Comparison of ENCODE assay signal across 18 cellular contexts in the genomic region with DNA sequence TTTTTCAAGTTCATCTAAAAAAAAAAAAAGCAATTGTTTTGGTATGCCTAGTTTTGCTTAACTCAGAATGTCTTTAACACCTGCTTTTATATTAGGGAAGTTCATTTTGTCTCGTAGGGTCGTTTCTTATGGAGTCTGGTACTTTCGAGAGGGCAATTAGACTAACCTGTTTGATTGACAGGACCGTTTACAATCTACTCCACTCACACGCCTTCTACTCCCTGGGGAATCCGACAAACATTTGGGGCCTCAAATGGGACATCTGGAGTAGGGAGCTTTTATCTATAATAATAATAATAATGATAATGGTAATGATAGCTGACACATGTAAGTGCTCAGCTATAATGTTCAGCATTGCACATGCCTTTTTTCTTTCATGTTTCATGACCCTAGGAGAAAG.
DNase-seq lines count a peak whose midpoint lies in the region; ATAC-seq and TF ChIP-seq lines count a peak whose summit lies in the region.
"Had no signal": no experiment of that assay in that cellular context is flagged by ENCODE, and none has a peak within 500 bp of the region (broad histone marks: within the 10 kb centered on the region; RNA-seq: fewer than 3 reads in every experiment).

No MANE protein-coding gene starts in this region.

- H3K4me3 ChIP-seq in breast epithelium (no peak overlapping the region), SU-DHL-6 (ENCODE audit: insufficient read depth, low read length, poor library complexity, severe bottlenecking) (no peak overlapping the region), vagina (no peak overlapping the region)
- H3K4me3 ChIP-seq: HAP-1, SJSA1, spleen had no signal

- H3K79me2 ChIP-seq in SU-DHL-6 (ENCODE audit: insufficient read depth, low read length), result peaks cover 3% of the 10 kb centered on the region; the same call in 1 of the 2 replicates

- H3K27ac Mint-ChIP-seq in MCF 10A (ENCODE audit: low read depth, unreplicated experiment) (peak overlapping the region; percentile 79), memory B cell (no peak overlapping the region)
- no peak overlapping the region for H3K27ac Mint-ChIP-seq in activated CD8-positive, alpha-beta memory T cell treated with anti-CD3 and anti-CD28 coated beads, Interleukin-2, amount 10 ng/mL, durations not matched to agents 7 days and 5 days
- H3K27ac Mint-ChIP-seq: activated CD4-positive, alpha-beta T cell treated with anti-CD3 and anti-CD28 coated beads, Interleukin-2, amount 10 ng/mL, durations not matched to agents 24 days and 14 days; CD4-positive, CD25-positive, alpha-beta regulatory T cell; natural killer cell had no signal

- no peak overlapping the region for H3K27ac ChIP-seq in breast epithelium
- peak overlapping the region; percentile 69 for H3K27ac ChIP-seq in SU-DHL-6 (ENCODE audit: low read depth, low read length)
- peak overlapping the region; percentile 14 for H3K27ac ChIP-seq in vagina
- H3K27ac ChIP-seq: SJSA1, spleen had no signal

- H3K4me2 ChIP-seq in SU-DHL-6 (ENCODE audit: low read depth, low read length, poor library complexity, severe bottlenecking), result peak overlapping the region; percentile 42

- H3K27me3 ChIP-seq in breast epithelium (no peaks in the 10 kb centered on the region), SU-DHL-6 (ENCODE audit: low read length) (no peaks in the 10 kb centered on the region), vagina (no peaks in the 10 kb centered on the region)
- H3K27me3 ChIP-seq: SJSA1, spleen had no signal

- H3K9me2 ChIP-seq in SU-DHL-6 (replicated peaks; ENCODE audit: insufficient read depth, low read length), result no peaks in the 10 kb centered on the region

- intact Hi-C loops in MCF 10A (cut with micrococcal nuclease) (loop anchor here (10.0 kb wide), 1 partner anchor 150 kb away; no protein-coding TSS in a partner anchor), breast epithelium (cut with DNase I; ENCODE audit: low total_unique reads) (loop anchor here (5.0 kb wide), 1 partner anchor 157 kb away; no protein-coding TSS in a partner anchor), vagina (cut with DNase I) (loop anchor here (10.0 kb wide), 1 partner anchor 70 kb away; no protein-coding TSS in a partner anchor)

- POLR2A ChIA-PET in MCF 10A (lab: Yijun Ruan, JAX), result interaction anchor here (0.6 to 1.6 kb wide), 4 partner anchors 12 to 64 kb away, joined by 3 read pairs; no protein-coding TSS in a partner anchor

- H3K4me3 Mint-ChIP-seq in MCF 10A (ENCODE audit: unreplicated experiment) (no peak overlapping the region), memory B cell (no peak overlapping the region)
- H3K4me3 Mint-ChIP-seq in activated CD8-positive, alpha-beta memory T cell treated with anti-CD3 and anti-CD28 coated beads, Interleukin-2, amount 10 ng/mL, durations not matched to agents 7 days and 5 days, result no peak overlapping the region
- H3K4me3 Mint-ChIP-seq: activated CD4-positive, alpha-beta T cell treated with anti-CD3 and anti-CD28 coated beads, Interleukin-2, amount 10 ng/mL, durations not matched to agents 24 days and 14 days; CD4-positive, CD25-positive, alpha-beta regulatory T cell; natural killer cell had no signal

- H3K9ac ChIP-seq in SU-DHL-6 (ENCODE audit: low read length), result peak overlapping the region; percentile 20

- H3K27me3 Mint-ChIP-seq in MCF 10A (ENCODE audit: insufficient read depth, unreplicated experiment) (no peaks in the 10 kb centered on the region), memory B cell (peaks cover 12% of the 10 kb centered on the region)
- peaks cover 16% of the 10 kb centered on the region for H3K27me3 Mint-ChIP-seq in activated CD8-positive, alpha-beta memory T cell treated with anti-CD3 and anti-CD28 coated beads, Interleukin-2, amount 10 ng/mL, durations not matched to agents 7 days and 5 days

- peak overlapping the region; percentile 42 for H2AFZ ChIP-seq in SU-DHL-6 (ENCODE audit: low read depth, low read length, severe bottlenecking)

- peak; percentile 15 for ATAC-seq in memory B cell (ENCODE audit: low read depth)
- ATAC-seq in activated CD8-positive, alpha-beta memory T cell treated with anti-CD3 and anti-CD28 coated beads, Interleukin-2, amount 10 ng/mL, durations not matched to agents 7 days and 5 days, result no peak
- no peak for ATAC-seq in GM18861 (IDR thresholded peaks at IDR 0.05; ENCODE audit: unreplicated experiment)

- H3K4me1 Mint-ChIP-seq in MCF 10A (ENCODE audit: insufficient read depth, unreplicated experiment) (peaks cover 66% of the 10 kb centered on the region), memory B cell (peaks cover 4% of the 10 kb centered on the region)
- peaks cover 4% of the 10 kb centered on the region for H3K4me1 Mint-ChIP-seq in activated CD8-positive, alpha-beta memory T cell treated with anti-CD3 and anti-CD28 coated beads, Interleukin-2, amount 10 ng/mL, durations not matched to agents 7 days and 5 days

- H3K4me1 ChIP-seq in breast epithelium (no peaks in the 10 kb centered on the region), vagina (peaks cover 46% of the 10 kb centered on the region)
- H3K4me1 ChIP-seq: HAP-1, spleen had no signal

- H3K9me3 ChIP-seq in breast epithelium (no peaks in the 10 kb centered on the region), SU-DHL-6 (ENCODE audit: insufficient read depth, low read length) (no peaks in the 10 kb centered on the region), vagina (no peaks in the 10 kb centered on the region)
- H3K9me3 ChIP-seq: HAP-1, SJSA1, spleen had no signal

- DNase-seq in MCF 10A (ENCODE audit: unreplicated experiment) (no peak), breast epithelium (ENCODE audit: low spot score in 2 of 2) (no peak), memory B cell (ENCODE audit: low spot score in 2 of 2) (no peak), vagina (ENCODE audit: extremely low spot score in 2 of 2) (no peak)
- DNase-seq in effector CD4-positive, alpha-beta T cell, result no peak
- no peak for DNase-seq in activated CD8-positive, alpha-beta memory T cell treated with anti-CD3 and anti-CD28 coated beads, Interleukin-2, amount 10 ng/mL, durations not matched to agents 7 days and 5 days
- DNase-seq: activated CD4-positive, alpha-beta T cell treated with anti-CD3 and anti-CD28 coated beads, Interleukin-2, amount 10 ng/mL, durations not matched to agents 24 days and 14 days; activated naive CD4-positive, alpha-beta T cell treated with Interleukin-2 at 50 U/mL for 16 hours; CD4-positive, CD25-positive, alpha-beta regulatory T cell; cortex of kidney; natural killer cell; NCI-H1436 treated with DMSO at 0.1 percent for 48 hours; NCI-H510A treated with DMSO at 0.1 percent for 48 hours; spleen had no signal

- H3K36me3 ChIP-seq in breast epithelium (no peaks in the 10 kb centered on the region), SU-DHL-6 (ENCODE audit: low read length) (peaks cover 24% of the 10 kb centered on the region), vagina (no peaks in the 10 kb centered on the region)
- H3K36me3 ChIP-seq: HAP-1, SJSA1, spleen had no signal

- TF ChIP-seq POLR2A in breast epithelium (IDR thresholded peaks at IDR 0.05) (no peak), vagina (IDR thresholded peaks at IDR 0.05) (no peak)

- peaks cover 22% of the 10 kb centered on the region for H3K36me3 Mint-ChIP-seq in MCF 10A (ENCODE audit: insufficient read depth, unreplicated experiment)
- no peaks in the 10 kb centered on the region for H3K36me3 Mint-ChIP-seq in memory B cell
- no peaks in the 10 kb centered on the region for H3K36me3 Mint-ChIP-seq in activated CD8-positive, alpha-beta memory T cell treated with anti-CD3 and anti-CD28 coated beads, Interleukin-2, amount 10 ng/mL, durations not matched to agents 7 days and 5 days
- H3K36me3 Mint-ChIP-seq: CD4-positive, CD25-positive, alpha-beta regulatory T cell; natural killer cell had no signal

- no peaks in the 10 kb centered on the region for H3K9me3 Mint-ChIP-seq in MCF 10A (ENCODE audit: unreplicated experiment)
- peaks cover 2% of the 10 kb centered on the region for H3K9me3 Mint-ChIP-seq in memory B cell
- no peaks in the 10 kb centered on the region for H3K9me3 Mint-ChIP-seq in activated CD8-positive, alpha-beta memory T cell treated with anti-CD3 and anti-CD28 coated beads, Interleukin-2, amount 10 ng/mL, durations not matched to agents 7 days and 5 days (ENCODE audit: low read depth)
- H3K9me3 Mint-ChIP-seq: activated CD4-positive, alpha-beta T cell treated with anti-CD3 and anti-CD28 coated beads, Interleukin-2, amount 10 ng/mL, durations not matched to agents 24 days and 14 days; CD4-positive, CD25-positive, alpha-beta regulatory T cell; natural killer cell had no signal

- CTCF ChIA-PET in MCF 10A (lab: Yijun Ruan, JAX), result interaction anchor here (0.7 to 1.5 kb wide), 3 partner anchors 10 to 83 kb away, joined by 3 read pairs; no protein-coding TSS in a partner anchor
- CTCF ChIA-PET in activated CD8-positive, alpha-beta memory T cell treated with anti-CD3 and anti-CD28 coated beads, Interleukin-2, amount 10 ng/mL, durations not matched to agents 7 days and 5 days (lab: Charles Lee), result no interaction called here

- TF ChIP-seq CTCF in MCF 10A (IDR thresholded peaks at IDR 0.05; ENCODE audit: unreplicated experiment) (no peak), breast epithelium (IDR thresholded peaks at IDR 0.05) (no peak), SU-DHL-6 (IDR thresholded peaks at IDR 0.05; ENCODE audit: insufficient read depth, low read length, poor library complexity, severe bottlenecking) (no peak), vagina (IDR thresholded peaks at IDR 0.05) (no peak)

- peaks cover 17% of the 10 kb centered on the region; the same call in 1 of the 2 replicates for H3F3A ChIP-seq in SU-DHL-6 (ENCODE audit: insufficient read depth)

- no TSS peak for BruUV-seq in MCF 10A (replicated peaks; lab: Mats Ljungman, UMichigan)

- H4K20me1 ChIP-seq in SU-DHL-6 (ENCODE audit: low read depth, low read length), result no peaks in the 10 kb centered on the region

Comparison
In these comparisons a context has a peak if more than half of its experiments do, and no peak if none do; other contexts are left out.
1. H3K27ac ChIP-seq: peak in SU-DHL-6 (single experiment) and vagina (single experiment); none in breast epithelium (0 of 2).